ENCODE assay signal across 20 cellular contexts in the genomic region with DNA sequence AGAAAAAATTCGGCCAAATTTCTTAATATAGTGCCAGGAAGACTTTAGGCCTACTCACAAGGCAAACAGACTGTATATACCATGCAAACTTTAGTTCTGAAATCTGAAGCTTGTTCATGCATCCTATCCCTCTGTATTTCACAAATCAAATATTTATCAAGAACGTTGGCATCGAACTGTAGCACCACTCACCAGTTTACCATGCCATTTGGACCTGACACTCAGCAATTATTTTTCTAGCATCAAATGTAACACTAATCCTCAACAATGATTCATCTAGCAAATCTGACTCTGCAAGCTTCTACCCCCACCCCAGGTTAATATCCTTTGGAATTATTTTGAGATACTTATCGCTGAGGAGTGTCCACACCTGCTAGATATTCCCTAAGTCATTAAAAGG.
"Had no signal": no experiment of that assay in that cellular context is flagged by ENCODE, and none has a peak within 500 bp of the region (broad histone marks: within the 10 kb centered on the region; RNA-seq: fewer than 3 reads in every experiment).

No MANE protein-coding gene starts in this region.

- H3K4me1 Mint-ChIP-seq: activated B cell treated with CpG ODN at 0.5 μM for 24 hours; activated CD4-positive, alpha-beta T cell treated with anti-CD3 and anti-CD28 coated beads, Interleukin-2, amount 10 ng/mL, durations not matched to agents 24 days and 14 days; activated naive CD4-positive, alpha-beta T cell treated with anti-CD3 and anti-CD28 coated beads, Interleukin-2, amount 50 U/mL, for 24 hours; nephron had no signal

- H3K4me3 ChIP-seq: adrenal gland, cardiac muscle cell, gastroesophageal sphincter, heart right ventricle, lower lobe of right lung, transverse colon, vagina had no signal

- H3K27ac ChIP-seq: adrenal gland, cardiac muscle cell, gastroesophageal sphincter, heart right ventricle, lower lobe of right lung, transverse colon, vagina had no signal

- H3K4me3 Mint-ChIP-seq: activated B cell treated with CpG ODN at 0.5 μM for 24 hours; activated CD4-positive, alpha-beta T cell treated with anti-CD3 and anti-CD28 coated beads, Interleukin-2, amount 10 ng/mL, durations not matched to agents 24 days and 14 days; activated CD8-positive, alpha-beta T cell treated with anti-CD3 and anti-CD28 coated beads, Interleukin-2, amount 10 ng/mL, durations not matched to agents 7 days and 5 days; activated naive CD4-positive, alpha-beta T cell treated with anti-CD3 and anti-CD28 coated beads, Interleukin-2, amount 50 U/mL, for 24 hours; nephron had no signal

- H3K27me3 Mint-ChIP-seq: activated B cell treated with CpG ODN at 0.5 μM for 24 hours; activated CD4-positive, alpha-beta T cell treated with anti-CD3 and anti-CD28 coated beads, Interleukin-2, amount 10 ng/mL, durations not matched to agents 24 days and 14 days; activated naive CD4-positive, alpha-beta T cell treated with anti-CD3 and anti-CD28 coated beads, Interleukin-2, amount 50 U/mL, for 24 hours had no signal

- H3K27ac Mint-ChIP-seq: activated B cell treated with CpG ODN at 0.5 μM for 24 hours; activated CD4-positive, alpha-beta T cell treated with anti-CD3 and anti-CD28 coated beads, Interleukin-2, amount 10 ng/mL, durations not matched to agents 24 days and 14 days; activated CD8-positive, alpha-beta T cell treated with anti-CD3 and anti-CD28 coated beads, Interleukin-2, amount 10 ng/mL, durations not matched to agents 7 days and 5 days; activated naive CD4-positive, alpha-beta T cell treated with anti-CD3 and anti-CD28 coated beads, Interleukin-2, amount 50 U/mL, for 24 hours; nephron had no signal

- H3K36me3 Mint-ChIP-seq: activated naive CD4-positive, alpha-beta T cell treated with anti-CD3 and anti-CD28 coated beads, Interleukin-2, amount 50 U/mL, for 24 hours had no signal

- DNase-seq: activated B cell treated with CpG ODN at 0.5 μM for 24 hours; activated CD4-positive, alpha-beta T cell treated with anti-CD3 and anti-CD28 coated beads, Interleukin-2, amount 10 ng/mL, durations not matched to agents 24 days and 14 days; activated CD8-positive, alpha-beta memory T cell treated with anti-CD3 and anti-CD28 coated beads, Interleukin-2, amount 50 U/mL, for 4 hours; activated CD8-positive, alpha-beta T cell treated with anti-CD3 and anti-CD28 coated beads, Interleukin-2, amount 10 ng/mL, durations not matched to agents 7 days and 5 days; activated effector memory CD4-positive, alpha-beta T cell treated with anti-CD3 and anti-CD28 coated beads, Interleukin-2, amount 50 U/mL, for 16 hours; activated T-cell treated with anti-CD3 and anti-CD28 coated beads, Interleukin-2, amount 50 U/mL, for 48 hours; adrenal gland; heart right ventricle; left colon; lower lobe of right lung; occipital lobe; small intestine; stimulated activated CD4-positive, alpha-beta T cell treated with anti-CD3 and anti-CD28 coated beads, Interleukin-4, amount 100 ng/mL, for 24 hours; stimulated activated naive CD4-positive, alpha-beta T cell treated with Interleukin-2 at 50 U/mL for 16 hours; transverse colon had no signal

- H3K9me3 Mint-ChIP-seq: activated naive CD4-positive, alpha-beta T cell treated with anti-CD3 and anti-CD28 coated beads, Interleukin-2, amount 50 U/mL, for 24 hours; nephron had no signal
